1 cellular context compared by ENCODE assay signal in the genomic region with DNA sequence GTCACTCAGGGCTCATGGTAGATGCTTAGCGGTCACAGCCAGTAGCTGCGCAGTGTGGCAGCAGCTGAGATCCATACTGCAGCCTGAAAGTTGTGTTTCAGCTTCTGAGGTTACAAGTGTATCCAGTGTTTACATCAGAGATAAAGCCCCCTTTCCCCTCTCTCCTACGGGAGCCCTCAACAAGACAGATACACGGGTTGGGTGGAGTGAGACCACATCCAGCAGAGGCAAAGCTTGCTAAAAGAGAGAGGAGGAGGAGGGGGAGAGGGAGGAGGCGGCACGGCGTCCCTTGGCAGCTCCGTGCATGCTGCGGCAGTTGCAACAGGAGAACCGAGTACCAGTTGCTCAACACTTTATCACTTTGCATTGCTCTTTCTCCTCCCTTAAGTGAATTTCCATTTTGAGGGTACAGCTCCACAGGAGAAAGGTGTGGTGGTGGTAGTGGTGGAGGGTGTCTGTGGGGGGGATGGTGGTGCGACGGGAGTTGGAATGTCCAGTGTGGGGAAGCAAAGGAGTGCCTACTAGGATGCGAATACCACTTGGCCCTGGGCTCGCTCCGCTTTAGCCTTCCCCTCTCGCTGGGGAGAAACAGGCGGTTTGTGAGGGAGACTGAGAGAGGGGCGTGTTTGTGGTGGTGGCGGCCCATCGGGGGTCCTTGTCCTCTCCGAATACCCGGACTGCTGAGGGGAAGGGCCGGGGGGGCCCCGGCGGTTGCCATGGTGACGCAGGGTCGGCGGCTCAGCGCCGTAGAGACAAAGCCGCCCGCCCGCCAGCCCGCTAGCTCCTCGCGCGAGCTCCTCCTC.
TF ChIP-seq lines count a peak whose summit lies in the region.

No MANE protein-coding gene starts in this region.

TF ChIP-seq in K562, 482 proteins besides CTCF, POLR2A, EP300 and RAD21 (continued from another document and continues in another):
- TF ChIP-seq CHD7 (IDR thresholded peaks at IDR 0.05; ENCODE audit: low read depth, low read length) (no peak), TSC22D4 (tag; IDR thresholded peaks at IDR 0.05) (no peak), NFYB (IDR thresholded peaks at IDR 0.05; ENCODE audit: extremely low read depth, insufficient read length) (no peak), SMC3 (conservative IDR thresholded peaks at IDR 0.05; ENCODE audit: insufficient read depth, low read depth, low read length) (no peak), ETV6 (IDR thresholded peaks at IDR 0.05; ENCODE audit: borderline replicate concordance in 1 of 2, low read depth in 2 of 2, low read length in 1 of 2) (no peak), ETV6 (CRISPR knock-in tag; IDR thresholded peaks at IDR 0.05; ENCODE audit: borderline replicate concordance) (no peak), PBX2 (CRISPR knock-in tag; IDR thresholded peaks at IDR 0.05; ENCODE audit: low read depth) (no peak), PBX2 (tag; conservative IDR thresholded peaks at IDR 0.05; ENCODE audit: low read depth) (no peak), TEAD4 (IDR thresholded peaks at IDR 0.05; ENCODE audit: low read length) (peak; percentile 6; the same call in 1 of the 2 replicates), TEAD4 (CRISPR knock-in tag; IDR thresholded peaks at IDR 0.05; ENCODE audit: borderline replicate concordance) (no peak), RBM17 (IDR thresholded peaks at IDR 0.05; ENCODE audit: borderline replicate concordance, low read depth, low read length) (no peak), SUPT5H (IDR thresholded peaks at IDR 0.05) (peak; percentile 48; the same call in 1 of the 2 replicates), TRIM24 (IDR thresholded peaks at IDR 0.05) (peak; percentile 31 to 57; a peak in 2 of 4 replicates), RBBP5 (IDR thresholded peaks at IDR 0.05; ENCODE audit: borderline replicate concordance, insufficient read depth, low read length, poor library complexity, severe bottlenecking) (peak; percentile 74), CBX5 (IDR thresholded peaks at IDR 0.05; ENCODE audit: borderline replicate concordance, low read depth) (no peak), TARDBP (IDR thresholded peaks at IDR 0.05) (no peak), SMARCA4 (IDR thresholded peaks at IDR 0.05) (peak; percentile 59), KAT2B (IDR thresholded peaks at IDR 0.05; ENCODE audit: low read depth, low read length) (no peak), POLR2H (tag; IDR thresholded peaks at IDR 0.05; ENCODE audit: low read depth) (no peak), POLR2AphosphoS5 (IDR thresholded peaks at IDR 0.05; ENCODE audit: control insufficient read depth, insufficient read depth, low read depth, low read length) (no peak; the same call in 1 of the 2 replicates), TRIM28 (IDR thresholded peaks at IDR 0.05) (no peak; the same call in 1 of the 2 replicates), TCF3 (CRISPR knock-in tag; IDR thresholded peaks at IDR 0.05) (0 out of 2 replicates have a peak, but pooled peaks have one; percentile 18), ESRRA (IDR thresholded peaks at IDR 0.05; ENCODE audit: borderline replicate concordance, low read depth) (no peak; the same call in 1 of the 2 replicates), CEBPB (tag; IDR thresholded peaks at IDR 0.05) (peak; percentile 97), TAF7 (tag; IDR thresholded peaks at IDR 0.05) (no peak), RUNX1 (IDR thresholded peaks at IDR 0.05; ENCODE audit: low read depth) (no peak), GABPB1 (CRISPR knock-in tag; IDR thresholded peaks at IDR 0.05) (peak; percentile 71), ZNF165 (CRISPR knock-in tag; IDR thresholded peaks at IDR 0.05; ENCODE audit: borderline replicate concordance) (no peak), ZNF586 (CRISPR knock-in tag; conservative IDR thresholded peaks at IDR 0.05) (no peak)
- TF ChIP-seq, protein P1, sequence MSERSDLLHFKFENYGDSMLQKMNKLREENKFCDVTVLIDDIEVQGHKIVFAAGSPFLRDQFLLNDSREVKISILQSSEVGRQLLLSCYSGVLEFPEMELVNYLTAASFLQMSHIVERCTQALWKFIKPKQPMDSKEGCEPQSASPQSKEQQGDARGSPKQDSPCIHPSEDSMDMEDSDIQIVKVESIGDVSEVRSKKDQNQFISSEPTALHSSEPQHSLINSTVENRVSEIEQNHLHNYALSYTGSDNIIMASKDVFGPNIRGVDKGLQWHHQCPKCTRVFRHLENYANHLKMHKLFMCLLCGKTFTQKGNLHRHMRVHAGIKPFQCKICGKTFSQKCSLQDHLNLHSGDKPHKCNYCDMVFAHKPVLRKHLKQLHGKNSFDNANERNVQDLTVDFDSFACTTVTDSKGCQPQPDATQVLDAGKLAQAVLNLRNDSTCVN (CRISPR knock-in tag; IDR thresholded peaks at IDR 0.05) = peak; percentile 4; the same call in 1 of the 2 replicates
- TF ChIP-seq, protein P2, sequence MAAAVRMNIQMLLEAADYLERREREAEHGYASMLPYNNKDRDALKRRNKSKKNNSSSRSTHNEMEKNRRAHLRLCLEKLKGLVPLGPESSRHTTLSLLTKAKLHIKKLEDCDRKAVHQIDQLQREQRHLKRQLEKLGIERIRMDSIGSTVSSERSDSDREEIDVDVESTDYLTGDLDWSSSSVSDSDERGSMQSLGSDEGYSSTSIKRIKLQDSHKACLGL (CRISPR knock-in tag; IDR thresholded peaks at IDR 0.05; ENCODE audit: borderline replicate concordance, poor library complexity, severe bottlenecking) = no peak
- TF ChIP-seq, protein P3, sequence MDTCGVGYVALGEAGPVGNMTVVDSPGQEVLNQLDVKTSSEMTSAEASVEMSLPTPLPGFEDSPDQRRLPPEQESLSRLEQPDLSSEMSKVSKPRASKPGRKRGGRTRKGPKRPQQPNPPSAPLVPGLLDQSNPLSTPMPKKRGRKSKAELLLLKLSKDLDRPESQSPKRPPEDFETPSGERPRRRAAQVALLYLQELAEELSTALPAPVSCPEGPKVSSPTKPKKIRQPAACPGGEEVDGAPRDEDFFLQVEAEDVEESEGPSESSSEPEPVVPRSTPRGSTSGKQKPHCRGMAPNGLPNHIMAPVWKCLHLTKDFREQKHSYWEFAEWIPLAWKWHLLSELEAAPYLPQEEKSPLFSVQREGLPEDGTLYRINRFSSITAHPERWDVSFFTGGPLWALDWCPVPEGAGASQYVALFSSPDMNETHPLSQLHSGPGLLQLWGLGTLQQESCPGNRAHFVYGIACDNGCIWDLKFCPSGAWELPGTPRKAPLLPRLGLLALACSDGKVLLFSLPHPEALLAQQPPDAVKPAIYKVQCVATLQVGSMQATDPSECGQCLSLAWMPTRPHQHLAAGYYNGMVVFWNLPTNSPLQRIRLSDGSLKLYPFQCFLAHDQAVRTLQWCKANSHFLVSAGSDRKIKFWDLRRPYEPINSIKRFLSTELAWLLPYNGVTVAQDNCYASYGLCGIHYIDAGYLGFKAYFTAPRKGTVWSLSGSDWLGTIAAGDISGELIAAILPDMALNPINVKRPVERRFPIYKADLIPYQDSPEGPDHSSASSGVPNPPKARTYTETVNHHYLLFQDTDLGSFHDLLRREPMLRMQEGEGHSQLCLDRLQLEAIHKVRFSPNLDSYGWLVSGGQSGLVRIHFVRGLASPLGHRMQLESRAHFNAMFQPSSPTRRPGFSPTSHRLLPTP (IDR thresholded peaks at IDR 0.05; ENCODE audit: borderline replicate concordance, extremely low read depth, insufficient read length) = no peak
